8 cellular contexts compared by ENCODE assay signal in the genomic region with DNA sequence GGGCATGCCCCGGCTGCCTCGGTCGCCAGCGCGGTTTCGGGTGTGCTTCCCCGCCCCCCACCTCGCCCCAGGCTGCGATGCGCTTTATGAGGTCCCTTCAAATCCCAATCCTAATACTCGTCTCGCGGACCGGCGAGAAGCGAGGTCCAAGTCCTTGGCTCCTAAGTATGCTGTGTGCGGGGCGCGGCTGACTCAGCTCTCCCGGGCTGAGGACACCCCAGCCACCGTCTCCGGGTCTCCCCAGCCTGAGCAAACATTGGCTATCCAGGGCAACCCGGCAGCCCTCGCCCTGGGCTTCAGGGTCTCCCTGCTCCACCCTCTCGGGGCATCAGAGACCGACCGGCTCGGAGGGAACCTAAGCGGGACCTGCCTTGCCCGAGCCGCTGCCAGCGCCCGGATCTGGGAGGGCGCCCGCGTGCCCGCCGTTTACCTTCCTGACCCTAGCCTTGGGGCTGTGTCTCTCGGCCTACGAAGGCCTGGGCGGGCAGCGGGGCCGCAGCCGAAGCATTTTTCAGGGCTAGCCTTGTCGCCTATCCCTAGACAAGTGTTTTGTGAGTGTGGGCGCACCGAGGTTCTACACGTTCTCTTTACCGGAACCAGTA.
A peak's percentile ranks its signal among the peaks of the same experiment; 100 is the strongest.
DNase-seq lines count a peak whose midpoint lies in the region; ATAC-seq and TF ChIP-seq lines count a peak whose summit lies in the region.

No MANE protein-coding gene starts in this region.

- no peak for TF ChIP-seq CTCF in astrocyte of the cerebellum (IDR thresholded peaks at IDR 0.05; ENCODE audit: low read depth, low read length, missing control alignments)

- ATAC-seq in HG03108 (IDR thresholded peaks at IDR 0.05; ENCODE audit: unreplicated experiment) (peak; percentile 26), SK-N-SH treated with all-trans-retinoic acid at 6 μM for 48 hours (peak; percentile 75), HG03565 (IDR thresholded peaks at IDR 0.05; ENCODE audit: unreplicated experiment) (no peak)

- in situ Hi-C loops in astrocyte of the cerebellum (cut with HindIII; ENCODE audit: low sequenced_read_pairs), result no loop called here

- DNase-seq in NCI-H146 (lab: John Stamatoyannopoulos, UW), result peak; percentile 23
- no peak for DNase-seq in NCI-H146 treated with DMSO at 0.1 percent for 48 hours (lab: John Stamatoyannopoulos, UW; ENCODE audit: unreplicated experiment)
- DNase-seq in astrocyte of the cerebellum (ENCODE audit: low read depth), result no peak
- DNase-seq in retina, result peak; percentile 87

- peak overlapping the region; percentile 94 for H3K4me3 ChIP-seq in astrocyte of the cerebellum (ENCODE audit: low read depth, low read length)
- peak overlapping the region; percentile 39 for H3K4me3 ChIP-seq in iPS-11a (ENCODE audit: low read depth, low read length)

TF ChIP-seq in SK-N-SH treated with all-trans-retinoic acid at 6 μM for 48 hours, 23 proteins besides CTCF, POLR2A, EP300 and RAD21:
- TF ChIP-seq ZFP30 (CRISPR knock-in tag; IDR thresholded peaks at IDR 0.05), result no peak

Comparison
In these comparisons a context has a peak if more than half of its experiments do, and no peak if none do; other contexts are left out.
1. DNase-seq: peak in NCI-H146 (single experiment) and retina (single experiment); none in NCI-H146 treated with DMSO at 0.1 percent for 48 hours (single experiment) and astrocyte of the cerebellum (single experiment).